ENCODE assay signal across 21 cellular contexts in genomic region chr7:124768525-124768924, GRCh38.
"Had no signal": no experiment of that assay in that cellular context is flagged by ENCODE, and none has a peak within 500 bp of the region (broad histone marks: within the 10 kb centered on the region; RNA-seq: fewer than 3 reads in every experiment).

No MANE protein-coding gene starts in this region.

- DNase-seq: colonic mucosa; cortex of kidney; effector CD8-positive, alpha-beta T cell; effector memory CD8-positive, alpha-beta T cell; endodermal cell; erythroblast; esophagus squamous epithelium; foreskin fibroblast; foreskin melanocyte; gastrocnemius medialis; glutamatergic neuron; head of caudate nucleus; heart right ventricle; hippocampal formation; left cardiac atrium; left lung; left ventricle myocardium superior; lower lobe of right lung; mesenchymal stem cell; mucosa of descending colon; naive B cell had no signal
